In genomic region chr7:100825760-100826545, GRCh38 we compare ENCODE assay signal across 8 cellular contexts. TPM values are rescaled to one million over a fixed set of nuclear protein-coding genes. Genes with fewer than 3 reads are reported as not detected.
DNase-seq lines count a peak whose midpoint lies in the region; ATAC-seq and TF ChIP-seq lines count a peak whose summit lies in the region.

No MANE protein-coding gene starts in this region.

- peak overlapping the region; percentile 88 for H3K4me2 ChIP-seq in BLaER1

- H3K36me3 ChIP-seq in BLaER1, result peaks cover 38% of the 10 kb centered on the region
- peaks cover 0 to 26% of the 10 kb centered on the region in 2 donors for H3K36me3 ChIP-seq in adrenal gland (replicated peaks in 1 of 2)
- peaks cover 2% of the 10 kb centered on the region for H3K36me3 ChIP-seq in kidney epithelial cell (ENCODE audit: control insufficient read depth, insufficient read depth, low read length)
- no peaks in the 10 kb centered on the region for H3K36me3 ChIP-seq in thymus (ENCODE audit: control insufficient read depth, insufficient read depth)

- WGBS in adrenal gland, 4 donors, result 9 to 19% (median 13%) methylated on average over 16 to 18 of the region's 18 CpGs
- 29% methylated on average over 18 of the region's 18 CpGs for WGBS in thymus

- H3K9ac ChIP-seq in BLaER1, result peak overlapping the region; percentile 95

- H3K27ac ChIP-seq in BLaER1 (peak overlapping the region; percentile 92), adrenal gland (peak overlapping the region in 4 of 5 donors; percentile 52 to 93 (median 77)), thymus (ENCODE audit: low read depth) (peak overlapping the region; percentile 43)

- H3K4me3 ChIP-seq in BLaER1, result peak overlapping the region; percentile 94
- peak overlapping the region in 3 of 4 donors; percentile 45 to 88 (median 75) for H3K4me3 ChIP-seq in adrenal gland
- H3K4me3 ChIP-seq in kidney epithelial cell (ENCODE audit: low read depth, low read length), result peak overlapping the region; percentile 78
- no peak overlapping the region for H3K4me3 ChIP-seq in thymus (ENCODE audit: low read length)

- intact Hi-C loops in adrenal gland (cut with DNase I), result no loop called here

- H4K20me1 ChIP-seq in BLaER1, result peaks cover 38% of the 10 kb centered on the region

- H3K27me3 ChIP-seq in BLaER1 (no peaks in the 10 kb centered on the region), adrenal gland (no peaks in the 10 kb centered on the region), kidney epithelial cell (ENCODE audit: control insufficient read depth, insufficient read depth, low read length) (no peaks in the 10 kb centered on the region), thymus (ENCODE audit: control insufficient read depth, insufficient read depth) (peaks cover 52% of the 10 kb centered on the region)

- no peaks in the 10 kb centered on the region for H3K9me3 ChIP-seq in BLaER1
- H3K9me3 ChIP-seq in adrenal gland (replicated peaks in 1 of 3), result no peaks in the 10 kb centered on the region
- H3K9me3 ChIP-seq in thymus (ENCODE audit: control insufficient read depth), result no peaks in the 10 kb centered on the region

- no peak for TF ChIP-seq POLR2A in adrenal gland (IDR thresholded peaks at IDR 0.05)

- H3K4me1 ChIP-seq in BLaER1 (peaks cover 49% of the 10 kb centered on the region), adrenal gland (replicated peaks in 1 of 2) (peaks cover 22 to 39% of the 10 kb centered on the region in 2 donors), thymus (ENCODE audit: control insufficient read depth, insufficient read depth, low read length) (no peaks in the 10 kb centered on the region)

- DNase-seq in HT1080 (ENCODE audit: low read depth) (peak; percentile 28), adrenal gland (peak in 1 of 7 donors; percentile 57), kidney epithelial cell (ENCODE audit: low read depth) (no peak), NCI-H446 (lab: John Stamatoyannopoulos, UW) (no peak), NCI-H1092 (lab: John Stamatoyannopoulos, UW) (no peak)

- TF ChIP-seq CTCF in adrenal gland (IDR thresholded peaks at IDR 0.05) (peak in 2 of 6 experiments; percentile 25 to 31), kidney epithelial cell (IDR thresholded peaks at IDR 0.05; ENCODE audit: insufficient read depth, low read length, poor library complexity, severe bottlenecking) (peak; percentile 36)

- no peak for ATAC-seq in HG03196 (IDR thresholded peaks at IDR 0.05; ENCODE audit: unreplicated experiment)

RNA-seq across cellular contexts. Expression of gene EPHB4, which starts 1.4 kb away (rescaled TPM):
- total RNA-seq in HT1080 (2014; rRNA removed; shearing (Covaris generic)), result 37.1 and 39.4 TPM in 2 replicates
- polyA plus RNA-seq in HT1080 (2015; cell fraction: cytosol; rRNA removed), result 15.9 and 16.2 TPM in 2 replicates
- 24.5 and 26.2 TPM in 2 replicates for polyA plus RNA-seq in HT1080 (2015; cell fraction: nucleus; rRNA removed)
- total RNA-seq in adrenal gland (100 to 1,000 TPM in 6 of 8 donors, 10 to 100 TPM in 2; 91.3 to 188 (median 116) TPM), kidney epithelial cell (138 TPM in 2 replicates)
- polyA plus RNA-seq in adrenal gland (10 to 100 TPM; 31.5 to 67.3 (median 37.2) TPM), thymus (9.6 TPM)

RNA-seq across cellular contexts. Expression of gene SLC12A9, which starts 26.6 kb away (rescaled TPM):
- 19.9 and 27.4 TPM in 2 replicates for total RNA-seq in HT1080 (2014; rRNA removed; shearing (Covaris generic))
- polyA plus RNA-seq in HT1080 (2015; cell fraction: cytosol; rRNA removed), result 11.5 and 12.0 TPM in 2 replicates
- polyA plus RNA-seq in HT1080 (2015; cell fraction: nucleus; rRNA removed), result 45.7 and 48.0 TPM in 2 replicates
- total RNA-seq in adrenal gland (10 to 100 TPM in 7 of 8 donors, 1 to 10 TPM in 1; 8.0 to 35.1 (median 20.2) TPM), kidney epithelial cell (15.7 and 18.3 TPM in 2 replicates)
- polyA plus RNA-seq in adrenal gland (10 to 100 TPM in 2 of 3 donors, 1 to 10 TPM in 1; 6.1 to 60.3 (median 34.6) TPM), thymus (48.0 TPM)

RNA-seq across cellular contexts. Expression of gene TRIP6, which starts 41.2 kb away (rescaled TPM):
- 164 and 171 TPM in 2 replicates for total RNA-seq in HT1080 (2014; rRNA removed; shearing (Covaris generic))
- 178 and 186 TPM in 2 replicates for polyA plus RNA-seq in HT1080 (2015; cell fraction: cytosol; rRNA removed)
- polyA plus RNA-seq in HT1080 (2015; cell fraction: nucleus; rRNA removed), result 209 and 215 TPM in 2 replicates
- total RNA-seq in adrenal gland (100 to 1,000 TPM in 2 of 8 donors, 10 to 100 TPM in 6; 44.8 to 105 (median 75.6) TPM), kidney epithelial cell (113 and 114 TPM in 2 replicates)
- polyA plus RNA-seq in adrenal gland (10 to 100 TPM in 2 of 3 donors, 1 to 10 TPM in 1; 8.9 to 88.6 (median 67.6) TPM), thymus (26.1 TPM)

RNA-seq across cellular contexts. Expression of gene SRRT, which starts 49.0 kb away (rescaled TPM):
- 119 and 127 TPM in 2 replicates for total RNA-seq in HT1080 (2014; rRNA removed; shearing (Covaris generic))
- polyA plus RNA-seq in HT1080 (2015; cell fraction: cytosol; rRNA removed), result 75.3 and 80.4 TPM in 2 replicates
- polyA plus RNA-seq in HT1080 (2015; cell fraction: nucleus; rRNA removed), result 324 and 334 TPM in 2 replicates
- total RNA-seq in adrenal gland, result 100 to 1,000 TPM in 4 of 8 donors, 10 to 100 TPM in 4; 44.0 to 156 (median 90.6) TPM
- 100 to 1,000 TPM in 2 of 3 donors, 10 to 100 TPM in 1; 83.7 to 289 (median 226) TPM for polyA plus RNA-seq in adrenal gland
- 65.9 and 67.9 TPM in 2 replicates for total RNA-seq in kidney epithelial cell
- 120 TPM for polyA plus RNA-seq in thymus
